14 cellular contexts compared by ENCODE assay signal in genomic region chr5:142680605-142681259, GRCh38. TPM values are rescaled to one million over a fixed set of nuclear protein-coding genes. Genes with fewer than 3 reads are reported as not detected.
A peak's percentile ranks its signal among the peaks of the same experiment; 100 is the strongest.
DNase-seq lines count a peak whose midpoint lies in the region; ATAC-seq and TF ChIP-seq lines count a peak whose summit lies in the region.
"Had no signal": no experiment of that assay in that cellular context is flagged by ENCODE, and none has a peak within 500 bp of the region (broad histone marks: within the 10 kb centered on the region; RNA-seq: fewer than 3 reads in every experiment).

No MANE protein-coding gene starts in this region.

- TF ChIP-seq CTCF in epithelial cell of esophagus (IDR thresholded peaks at IDR 0.05; ENCODE audit: insufficient read depth, low read depth, low read length, missing control alignments) (no peak), omental fat pad (IDR thresholded peaks at IDR 0.05) (no peak)

- peak; percentile 52 for DNase-seq in H4 (ENCODE audit: low spot score)
- DNase-seq in NCI-H460 (ENCODE audit: extremely low read depth, low read depth) = peak; percentile 30
- DNase-seq in epithelial cell of esophagus (ENCODE audit: low read depth) = peak; percentile 99
- DNase-seq in omental fat pad (ENCODE audit: low spot score) = no peak
- no peak for DNase-seq in activated T-cell treated with anti-CD3 and anti-CD28 coated beads, Interleukin-2, amount 50 U/mL, for 1 hour
- DNase-seq in iPS-NIHi7 (ENCODE audit: extremely low spot score) = no peak
- DNase-seq: activated CD8-positive, alpha-beta T cell treated with anti-CD3 and anti-CD28 coated beads, Interleukin-2, amount 10 ng/mL, durations not matched to agents 7 days and 5 days; amniotic stem cell; COR-L47; NCI-H1105 had no signal

- no peak overlapping the region for H3K4me3 ChIP-seq in epithelial cell of esophagus (ENCODE audit: low read length)
- H3K4me3 ChIP-seq: skin epidermis had no signal

- peak; percentile 66 for ATAC-seq in omental fat pad (ENCODE audit: low FRiP score)
- no peak for ATAC-seq in HG03108 (IDR thresholded peaks at IDR 0.05; ENCODE audit: unreplicated experiment)
- no peak for ATAC-seq in HG03571 (IDR thresholded peaks at IDR 0.05; ENCODE audit: unreplicated experiment)
- ATAC-seq: activated CD8-positive, alpha-beta T cell treated with anti-CD3 and anti-CD28 coated beads, Interleukin-2, amount 10 ng/mL, durations not matched to agents 7 days and 5 days had no signal

RNA-seq across cellular contexts. Expression of gene FGF1, which starts 5.2 kb away (rescaled TPM):
- 3.1 and 3.2 TPM in 2 replicates for total RNA-seq in H4 (2014; rRNA removed; shearing (Covaris generic))
- not detected in 2 replicates for total RNA-seq in NCI-H460 (2014; rRNA removed; shearing (Covaris generic))
- not detected in 2 replicates for polyA plus RNA-seq in NCI-H460 (2014; cell fraction: nucleus; rRNA removed)
- total RNA-seq in omental fat pad = 10 to 100 TPM in 3 of 4 donors, 1 to 10 TPM in 1; 2.2 to 43.1 (median 34.3) TPM
- total RNA-seq: activated CD8-positive, alpha-beta T cell treated with anti-CD3 and anti-CD28 coated beads, Interleukin-2, amount 10 ng/mL, durations not matched to agents 7 days and 5 days; SK-MEL-5 had no signal

Comparison
In these comparisons a context has a peak if more than half of its experiments do, and no peak if none do; other contexts are left out.
1. DNase-seq: peak in H4 (single experiment), NCI-H460 (single experiment) and epithelial cell of esophagus (single experiment); none in omental fat pad (single experiment), activated T-cell treated with anti-CD3 and anti-CD28 coated beads, Interleukin-2, amount 50 U/mL, for 1 hour (single experiment) and iPS-NIHi7 (single experiment).